Comparison of ENCODE assay signal across 8 cellular contexts in genomic region chr5:141636413-141637265, GRCh38. TPM values are rescaled to one million over a fixed set of nuclear protein-coding genes. Genes with fewer than 3 reads are reported as not detected.
A peak's percentile ranks its signal among the peaks of the same experiment; 100 is the strongest.
DNase-seq lines count a peak whose midpoint lies in the region; ATAC-seq and TF ChIP-seq lines count a peak whose summit lies in the region.

Gene HDAC3 (minus strand): TSS chr5:141636849. CDS start chr5:141636790, 59 bp downstream.
Gene RELL2 (plus strand): TSS chr5:141636997. CDS start chr5:141638226, 1,229 bp downstream.

- DNase-seq in NCI-H1436 treated with DMSO at 0.1 percent for 48 hours (lab: John Stamatoyannopoulos, UW) (peak; percentile 40), anterior cingulate cortex (lab: John Stamatoyannopoulos, UW) (peak; percentile 26 to 95 (median 88)), hepatic stellate cell (ENCODE audit: low spot score) (peak; percentile 97), renal cortical epithelial cell (ENCODE audit: low read depth) (peak; percentile 74), cortex of kidney (lab: John Stamatoyannopoulos, UW) (no peak)

- peak; percentile 80 for ATAC-seq in HG02798 (IDR thresholded peaks at IDR 0.05; ENCODE audit: poor library complexity, unreplicated experiment)

- intact Hi-C loops in T-helper 2 cell treated with Interferon-gamma antibody and Interleukin-4, amounts not matched to agents 100 ng/mL and 5 ng/mL, for 36 hours (cut with micrococcal nuclease), result loop anchor here (1.0 to 10.0 kb wide), 6 partner anchors 15 to 1462 kb away; partner anchors contain the start of genes CYSTM1 and FCHSD1

- TF ChIP-seq POLR2A in GM15510 (IDR thresholded peaks at IDR 0.05; ENCODE audit: borderline replicate concordance, extremely low read depth, insufficient read length), result peak; percentile 90

RNA-seq across cellular contexts. Expression of gene HDAC3, which starts in this region (rescaled TPM):
- 80.8 and 85.3 TPM in 2 replicates for total RNA-seq in T-helper 2 cell treated with Interferon-gamma antibody and Interleukin-4, amounts not matched to agents 100 ng/mL and 5 ng/mL, for 36 hours
- total RNA-seq in renal cortical epithelial cell, result 50.2 and 62.0 TPM in 2 replicates

RNA-seq across cellular contexts. Expression of gene RELL2, which starts in this region (rescaled TPM):
- total RNA-seq in T-helper 2 cell treated with Interferon-gamma antibody and Interleukin-4, amounts not matched to agents 100 ng/mL and 5 ng/mL, for 36 hours, result 20.1 and 21.1 TPM in 2 replicates
- 5.4 and 6.9 TPM in 2 replicates for total RNA-seq in renal cortical epithelial cell
